In the genomic region with DNA sequence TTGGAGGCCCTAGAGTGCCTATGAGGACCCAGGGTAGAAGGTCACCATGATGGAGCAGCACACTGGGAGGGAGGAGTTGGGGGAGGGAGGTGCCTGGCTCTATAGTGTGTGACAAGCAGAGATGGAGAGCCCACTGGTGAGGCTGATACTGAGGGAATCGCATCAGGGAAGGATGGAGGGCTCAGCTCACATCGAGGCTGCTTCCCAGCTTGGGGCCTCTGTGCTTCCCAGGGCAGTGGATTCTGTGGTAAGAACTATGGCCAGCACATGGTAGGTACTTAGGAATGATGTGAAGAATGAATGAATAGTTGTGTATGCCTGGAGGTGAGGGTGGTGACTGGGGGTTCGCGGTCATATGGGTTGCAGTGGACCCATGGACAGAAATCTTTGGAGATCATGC, we compare ENCODE assay signal across 21 cellular contexts. TPM values are rescaled to one million over a fixed set of nuclear protein-coding genes. Genes with fewer than 3 reads are reported as not detected.
DNase-seq lines count a peak whose midpoint lies in the region; ATAC-seq and TF ChIP-seq lines count a peak whose summit lies in the region.
"Had no signal": no experiment of that assay in that cellular context is flagged by ENCODE, and none has a peak within 500 bp of the region (broad histone marks: within the 10 kb centered on the region; RNA-seq: fewer than 3 reads in every experiment).

No MANE protein-coding gene starts in this region.

- H3K36me3 Mint-ChIP-seq in CD4-positive, alpha-beta T cell (ENCODE audit: low read depth): no peaks in the 10 kb centered on the region
- no peaks in the 10 kb centered on the region for H3K36me3 Mint-ChIP-seq in glutamatergic neuron (ENCODE audit: unreplicated experiment)
- H3K36me3 Mint-ChIP-seq in activated CD4-positive, alpha-beta memory T cell treated with anti-CD3 and anti-CD28 coated beads for 36 hours: no peaks in the 10 kb centered on the region
- H3K36me3 Mint-ChIP-seq: activated CD8-positive, alpha-beta memory T cell treated with anti-CD3 and anti-CD28 coated beads, Interleukin-2, amount 10 ng/mL, durations not matched to agents 7 days and 5 days; IgD-negative memory B cell; natural killer cell treated with Interleukin-12 subunit alpha and Interleukin-12 subunit beta and Interleukin-15 and Interleukin-18, amount 100 ng/mL, for 72 hours had no signal

- DNase-seq in CD4-positive, alpha-beta T cell: no peak
- no peak for DNase-seq in PC-9
- no peak for DNase-seq in glutamatergic neuron
- no peak for DNase-seq in gastrocnemius medialis
- DNase-seq in stimulated activated CD4-positive, alpha-beta T cell treated with anti-CD3 and anti-CD28 coated beads, Interleukin-4, amount 100 ng/mL, for 4 hours: no peak
- no peak for DNase-seq in NK-92 treated with Interleukin-12 subunit alpha and Interleukin-12 subunit beta, amount 100 ng/mL, for 24 hours (lab: John Stamatoyannopoulos, UW)
- DNase-seq in NK-92 (lab: John Stamatoyannopoulos, UW; ENCODE audit: unreplicated experiment): no peak
- DNase-seq in activated CD4-positive, alpha-beta memory T cell treated with anti-CD3 and anti-CD28 coated beads for 36 hours: no peak
- DNase-seq: activated CD4-positive, CD25-positive, alpha-beta regulatory T cell treated with anti-CD3 and anti-CD28 coated beads, Interleukin-2, amount 50 U/mL, for 72 hours; activated CD8-positive, alpha-beta memory T cell treated with anti-CD3 and anti-CD28 coated beads, Interleukin-2, amount 10 ng/mL, durations not matched to agents 7 days and 5 days; activated effector memory CD4-positive, alpha-beta T cell treated with anti-CD3 and anti-CD28 coated beads, Interleukin-2, amount 50 U/mL, for 16 hours; Caco-2; erythroblast; NCI-H187; NCI-H446 treated with DMSO at 0.1 percent for 48 hours; SHP77 treated with DMSO at 0.1 percent for 48 hours; stimulated activated naive CD8-positive, alpha-beta T cell treated with anti-CD3 and anti-CD28 coated beads, Interleukin-15, amount 100 ng/mL, for 72 hours had no signal

- CTCF ChIA-PET in CD4-positive, alpha-beta T cell (lab: Charles Lee): no interaction called here
- CTCF ChIA-PET in PC-9 (lab: Charles Lee): no interaction called here
- CTCF ChIA-PET in activated CD4-positive, alpha-beta memory T cell treated with anti-CD3 and anti-CD28 coated beads for 36 hours (lab: Charles Lee): no interaction called here

- H3K9me2 ChIP-seq in PC-9 (ENCODE audit: insufficient read depth): no peaks in the 10 kb centered on the region

- no peaks in the 10 kb centered on the region for H3K9me3 ChIP-seq in CD4-positive, alpha-beta T cell (ENCODE audit: control insufficient read depth, low read length)
- H3K9me3 ChIP-seq in PC-9 (ENCODE audit: insufficient read depth, low read depth): no peaks in the 10 kb centered on the region
- H3K9me3 ChIP-seq in gastrocnemius medialis: no peaks in the 10 kb centered on the region
- H3K9me3 ChIP-seq: ascending aorta, Caco-2 had no signal

- peaks cover 28% of the 10 kb centered on the region for H3F3A ChIP-seq in PC-9 (ENCODE audit: insufficient read depth, low read depth)

- H3K4me1 ChIP-seq in PC-9 (replicated peaks; ENCODE audit: insufficient read depth): peaks cover 41% of the 10 kb centered on the region
- H3K4me1 ChIP-seq in gastrocnemius medialis: peaks cover 7 to 26% of the 10 kb centered on the region in 2 donors

- peaks cover 5% of the 10 kb centered on the region; the same call in 1 of the 2 replicates for H3K79me2 ChIP-seq in PC-9 (ENCODE audit: low read depth)

- in situ Hi-C loops in gastrocnemius medialis (cut with MboI; ENCODE audit: low sequenced_read_pairs in 4 of 4): no loop called here

- no peak for ATAC-seq in CD4-positive, alpha-beta T cell (ENCODE audit: poor library complexity)
- no peak for ATAC-seq in gastrocnemius medialis
- ATAC-seq: activated CD8-positive, alpha-beta memory T cell treated with anti-CD3 and anti-CD28 coated beads, Interleukin-2, amount 10 ng/mL, durations not matched to agents 7 days and 5 days; natural killer cell treated with Interleukin-12 subunit alpha and Interleukin-12 subunit beta and Interleukin-15 and Interleukin-18, amount 100 ng/mL, for 72 hours had no signal

- peak overlapping the region; percentile 98 for H3K4me2 ChIP-seq in PC-9

- peaks cover 34% of the 10 kb centered on the region for H3K27me3 ChIP-seq in CD4-positive, alpha-beta T cell (ENCODE audit: control insufficient read depth, insufficient read depth, low read length)
- no peaks in the 10 kb centered on the region for H3K27me3 ChIP-seq in PC-9 (ENCODE audit: insufficient read depth, low read depth)
- no peaks in the 10 kb centered on the region for H3K27me3 ChIP-seq in gastrocnemius medialis
- H3K27me3 ChIP-seq: ascending aorta had no signal

- no TSS peak for BruUV-seq in PC-9 (replicated peaks; lab: Mats Ljungman, UMichigan)

- peaks cover 21% of the 10 kb centered on the region for H4K20me1 ChIP-seq in PC-9 (ENCODE audit: insufficient read depth)

- no peak overlapping the region for H3K27ac Mint-ChIP-seq in CD4-positive, alpha-beta T cell
- H3K27ac Mint-ChIP-seq in glutamatergic neuron (ENCODE audit: unreplicated experiment): peak overlapping the region; percentile 65
- H3K27ac Mint-ChIP-seq in activated CD4-positive, alpha-beta memory T cell treated with anti-CD3 and anti-CD28 coated beads for 36 hours: no peak overlapping the region
- H3K27ac Mint-ChIP-seq: activated CD8-positive, alpha-beta memory T cell treated with anti-CD3 and anti-CD28 coated beads, Interleukin-2, amount 10 ng/mL, durations not matched to agents 7 days and 5 days; IgD-negative memory B cell; natural killer cell treated with Interleukin-12 subunit alpha and Interleukin-12 subunit beta and Interleukin-15 and Interleukin-18, amount 100 ng/mL, for 72 hours; stimulated activated naive CD8-positive, alpha-beta T cell treated with anti-CD3 and anti-CD28 coated beads, Interleukin-15, amount 100 ng/mL, for 72 hours; T-helper 2 cell treated with Interferon-gamma antibody and Interleukin-4, amounts not matched to agents 5 μg/mL and 100 μg/mL, for 36 hours had no signal

- no peaks in the 10 kb centered on the region for H3K9me3 Mint-ChIP-seq in CD4-positive, alpha-beta T cell
- H3K9me3 Mint-ChIP-seq in glutamatergic neuron (ENCODE audit: unreplicated experiment): no peaks in the 10 kb centered on the region
- no peaks in the 10 kb centered on the region for H3K9me3 Mint-ChIP-seq in activated CD4-positive, alpha-beta memory T cell treated with anti-CD3 and anti-CD28 coated beads for 36 hours
- H3K9me3 Mint-ChIP-seq: IgD-negative memory B cell; natural killer cell treated with Interleukin-12 subunit alpha and Interleukin-12 subunit beta and Interleukin-15 and Interleukin-18, amount 100 ng/mL, for 72 hours; stimulated activated naive CD8-positive, alpha-beta T cell treated with anti-CD3 and anti-CD28 coated beads, Interleukin-15, amount 100 ng/mL, for 72 hours; T-helper 2 cell treated with Interferon-gamma antibody and Interleukin-4, amounts not matched to agents 5 μg/mL and 100 μg/mL, for 36 hours had no signal

- POLR2A ChIA-PET in CD4-positive, alpha-beta T cell (lab: Charles Lee): no interaction called here
- POLR2A ChIA-PET in PC-9 (lab: Charles Lee; ENCODE audit: unreplicated experiment): interaction anchor here (0.5 to 0.6 kb wide), 2 partner anchors 60 to 710 kb away, joined by 3 read pairs; a partner anchor contains a TSS
- POLR2A ChIA-PET in activated CD4-positive, alpha-beta memory T cell treated with anti-CD3 and anti-CD28 coated beads for 36 hours (lab: Charles Lee): no interaction called here

- H3K4me3 ChIP-seq in PC-9 (no peak overlapping the region; the same call in 1 of the 2 replicates), gastrocnemius medialis (no peak overlapping the region)

- H2AFZ ChIP-seq in PC-9: no peak overlapping the region

- peaks cover 50% of the 10 kb centered on the region for H3K27me3 Mint-ChIP-seq in CD4-positive, alpha-beta T cell
- H3K27me3 Mint-ChIP-seq in glutamatergic neuron (ENCODE audit: unreplicated experiment): peaks cover 8% of the 10 kb centered on the region
- peaks cover 21% of the 10 kb centered on the region for H3K27me3 Mint-ChIP-seq in activated CD4-positive, alpha-beta memory T cell treated with anti-CD3 and anti-CD28 coated beads for 36 hours

- no peak for TF ChIP-seq CTCF in CD4-positive, alpha-beta T cell (IDR thresholded peaks at IDR 0.05)
- TF ChIP-seq CTCF in PC-9 (conservative IDR thresholded peaks at IDR 0.05): no peak
- no peak for TF ChIP-seq CTCF in glutamatergic neuron (IDR thresholded peaks at IDR 0.05; ENCODE audit: partially characterized antibody, unreplicated experiment)
- no peak for TF ChIP-seq CTCF in gastrocnemius medialis (IDR thresholded peaks at IDR 0.05 in 4 of 5, conservative IDR thresholded peaks at IDR 0.05 in 1 of 5)

- intact Hi-C loops in CD4-positive, alpha-beta T cell (cut with DNase I, micrococcal nuclease): no loop called here
- intact Hi-C loops in PC-9 (cut with micrococcal nuclease; ENCODE audit: unreplicated experiment) (no loop called here), gastrocnemius medialis (cut with DNase I; ENCODE audit: low total_unique reads) (no loop called here)
- intact Hi-C loops in activated CD4-positive, alpha-beta memory T cell treated with anti-CD3 and anti-CD28 coated beads for 36 hours (cut with micrococcal nuclease): no loop called here

- H3K36me3 ChIP-seq in PC-9 (ENCODE audit: low read depth) (no peaks in the 10 kb centered on the region), gastrocnemius medialis (no peaks in the 10 kb centered on the region)
- H3K36me3 ChIP-seq: ascending aorta had no signal

- peaks cover 6% of the 10 kb centered on the region for H3K4me1 Mint-ChIP-seq in CD4-positive, alpha-beta T cell (ENCODE audit: low read depth)
- peaks cover 23% of the 10 kb centered on the region for H3K4me1 Mint-ChIP-seq in glutamatergic neuron (ENCODE audit: low read depth, unreplicated experiment)
- no peaks in the 10 kb centered on the region for H3K4me1 Mint-ChIP-seq in activated CD4-positive, alpha-beta memory T cell treated with anti-CD3 and anti-CD28 coated beads for 36 hours (ENCODE audit: low read depth)

- TF ChIP-seq POLR2A in gastrocnemius medialis (IDR thresholded peaks at IDR 0.05): no peak

- H3K27ac ChIP-seq in CD4-positive, alpha-beta T cell (ENCODE audit: low read depth, low read length): no peak overlapping the region
- H3K27ac ChIP-seq in PC-9 (no peak overlapping the region), gastrocnemius medialis (peak overlapping the region in 3 of 4 donors; percentile 63 to 69 (median 67))

- H3K4me3 Mint-ChIP-seq in CD4-positive, alpha-beta T cell: peak overlapping the region; percentile 69
- H3K4me3 Mint-ChIP-seq in glutamatergic neuron (ENCODE audit: unreplicated experiment): peak overlapping the region; percentile 64
- no peak overlapping the region for H3K4me3 Mint-ChIP-seq in activated CD4-positive, alpha-beta memory T cell treated with anti-CD3 and anti-CD28 coated beads for 36 hours
- H3K4me3 Mint-ChIP-seq: activated CD8-positive, alpha-beta memory T cell treated with anti-CD3 and anti-CD28 coated beads, Interleukin-2, amount 10 ng/mL, durations not matched to agents 7 days and 5 days; natural killer cell treated with Interleukin-12 subunit alpha and Interleukin-12 subunit beta and Interleukin-15 and Interleukin-18, amount 100 ng/mL, for 72 hours; stimulated activated naive CD8-positive, alpha-beta T cell treated with anti-CD3 and anti-CD28 coated beads, Interleukin-15, amount 100 ng/mL, for 72 hours; T-helper 2 cell treated with Interferon-gamma antibody and Interleukin-4, amounts not matched to agents 5 μg/mL and 100 μg/mL, for 36 hours had no signal

RNA-seq across cellular contexts. Expression of a gene that starts 1.3 kb away (rescaled TPM):
- under 1 TPM; 0.19 to 0.25 TPM for total RNA-seq in CD4-positive, alpha-beta T cell
- total RNA-seq in PC-9 (2021): 134 and 141 TPM in 2 replicates
- 54.1 TPM for total RNA-seq in glutamatergic neuron (ENCODE audit: unreplicated experiment)
- 10 to 100 TPM in 2 of 4 donors, 1 to 10 TPM in 2; 2.3 to 11.4 (median 7.4) TPM for total RNA-seq in gastrocnemius medialis
- total RNA-seq in activated CD4-positive, alpha-beta memory T cell treated with anti-CD3 and anti-CD28 coated beads for 36 hours: under 1 TPM; 0.36 to 0.88 TPM

Comparison
In these comparisons a context has a peak if more than half of its experiments do, and no peak if none do; other contexts are left out.
1. H3K27ac ChIP-seq: peak in gastrocnemius medialis (3 of 4); none in CD4-positive, alpha-beta T cell (single experiment) and PC-9 (single experiment).